1 cellular context compared by ENCODE assay signal in the genomic region with DNA sequence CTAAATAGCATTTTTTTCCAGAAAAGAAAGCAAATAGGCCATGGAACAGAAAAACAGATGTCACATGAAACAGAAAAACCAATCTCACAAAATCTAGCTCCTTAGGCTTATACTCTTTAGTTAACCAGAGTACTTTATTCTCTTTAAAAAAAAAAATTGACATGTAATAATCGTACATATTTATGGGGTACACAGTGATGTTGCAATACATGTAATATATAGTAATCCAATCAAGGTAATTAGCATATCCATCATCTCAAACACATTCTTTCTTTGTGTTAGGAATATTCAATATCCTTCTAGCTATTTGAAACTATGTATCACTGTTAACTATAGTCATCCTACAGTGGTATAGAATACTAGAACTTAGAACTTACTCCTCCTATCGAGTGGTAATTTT.
TF ChIP-seq lines count a peak whose summit lies in the region.

No MANE protein-coding gene starts in this region.

TF ChIP-seq in K562, 482 proteins besides CTCF, POLR2A, EP300 and RAD21:
- TF ChIP-seq ILK (tag; IDR thresholded peaks at IDR 0.05; ENCODE audit: borderline replicate concordance, low read depth) (no peak), ZKSCAN3 (CRISPR knock-in tag; IDR thresholded peaks at IDR 0.05) (no peak), CEBPB (tag; IDR thresholded peaks at IDR 0.05) (peak; percentile 78), FOXA1 (IDR thresholded peaks at IDR 0.05; ENCODE audit: borderline replicate concordance) (no peak), CREBBP (IDR thresholded peaks at IDR 0.05; ENCODE audit: low read depth, low read length) (no peak), CEBPG (CRISPR knock-in tag; IDR thresholded peaks at IDR 0.05) (no peak), CEBPG (tag; conservative IDR thresholded peaks at IDR 0.05 in 1 of 2, IDR thresholded peaks at IDR 0.05 in 1 of 2) (peak; percentile 49 to 79; a peak in 3 of 4 replicates), GATAD2B (IDR thresholded peaks at IDR 0.05; ENCODE audit: borderline replicate concordance) (no peak), NFYB (IDR thresholded peaks at IDR 0.05; ENCODE audit: extremely low read depth, insufficient read length) (no peak), NFIC (IDR thresholded peaks at IDR 0.05) (no peak)
- TF ChIP-seq, protein P1, sequence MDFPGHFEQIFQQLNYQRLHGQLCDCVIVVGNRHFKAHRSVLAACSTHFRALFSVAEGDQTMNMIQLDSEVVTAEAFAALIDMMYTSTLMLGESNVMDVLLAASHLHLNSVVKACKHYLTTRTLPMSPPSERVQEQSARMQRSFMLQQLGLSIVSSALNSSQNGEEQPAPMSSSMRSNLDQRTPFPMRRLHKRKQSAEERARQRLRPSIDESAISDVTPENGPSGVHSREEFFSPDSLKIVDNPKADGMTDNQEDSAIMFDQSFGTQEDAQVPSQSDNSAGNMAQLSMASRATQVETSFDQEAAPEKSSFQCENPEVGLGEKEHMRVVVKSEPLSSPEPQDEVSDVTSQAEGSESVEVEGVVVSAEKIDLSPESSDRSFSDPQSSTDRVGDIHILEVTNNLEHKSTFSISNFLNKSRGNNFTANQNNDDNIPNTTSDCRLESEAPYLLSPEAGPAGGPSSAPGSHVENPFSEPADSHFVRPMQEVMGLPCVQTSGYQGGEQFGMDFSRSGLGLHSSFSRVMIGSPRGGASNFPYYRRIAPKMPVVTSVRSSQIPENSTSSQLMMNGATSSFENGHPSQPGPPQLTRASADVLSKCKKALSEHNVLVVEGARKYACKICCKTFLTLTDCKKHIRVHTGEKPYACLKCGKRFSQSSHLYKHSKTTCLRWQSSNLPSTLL (IDR thresholded peaks at IDR 0.05) = no peak
